1 cellular context compared by ENCODE assay signal in the genomic region with DNA sequence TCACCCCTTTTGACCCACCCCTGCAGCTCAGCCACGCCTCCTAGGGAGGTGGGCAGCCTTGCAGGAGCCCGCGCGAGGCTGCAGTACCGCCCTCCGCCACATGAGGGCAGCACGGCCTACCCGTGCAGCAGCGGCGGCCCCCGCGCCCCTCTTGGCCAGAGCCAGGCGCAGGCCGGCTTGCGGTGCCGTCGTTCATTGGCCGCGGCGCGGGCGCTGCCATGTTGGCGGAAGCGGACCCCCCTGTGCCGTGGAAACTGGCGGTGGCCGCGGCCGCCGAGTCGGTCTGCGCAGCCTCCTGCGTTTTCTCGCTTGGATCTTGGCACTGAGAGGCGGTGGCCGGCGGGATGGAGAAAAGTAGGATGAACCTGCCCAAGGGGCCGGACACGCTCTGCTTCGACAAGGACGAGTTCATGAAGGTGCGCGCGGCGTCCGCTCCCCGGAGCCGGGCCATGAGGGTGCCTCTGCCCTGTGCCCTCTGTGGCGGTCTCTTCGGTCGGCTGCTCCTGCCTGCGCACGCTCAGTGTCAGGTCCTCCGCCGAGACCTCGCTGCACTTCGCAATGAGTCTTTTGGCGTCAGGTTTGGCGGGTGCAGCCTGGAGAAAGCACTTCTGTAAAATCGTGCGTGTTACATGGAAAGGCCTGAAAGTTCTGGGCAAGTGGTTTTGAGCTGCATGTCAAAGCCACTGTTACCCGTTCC.
TF ChIP-seq lines count a peak whose summit lies in the region.

TSS of gene COG2 (plus strand) at position 219 of the 697 bp plus-strand sequence. CDS start at position 345, 126 bp downstream.

TF ChIP-seq in HepG2, 621 proteins besides CTCF, POLR2A, EP300 and RAD21 (continued from another document and continues in another):
- TF ChIP-seq CBX5 (CRISPR knock-in tag; IDR thresholded peaks at IDR 0.05; ENCODE audit: borderline replicate concordance) = peak; percentile 73; the same call in 1 of the 2 replicates
- TF ChIP-seq SRF (IDR thresholded peaks at IDR 0.05; ENCODE audit: low read depth, low read length) = no peak
- TF ChIP-seq IKZF5 (CRISPR knock-in tag; IDR thresholded peaks at IDR 0.05) = peak; percentile 76
- TF ChIP-seq KLF11 (CRISPR knock-in tag; IDR thresholded peaks at IDR 0.05) = no peak
- peak; percentile 75; the same call in 1 of the 2 replicates for TF ChIP-seq ZNF292 (CRISPR knock-in tag; IDR thresholded peaks at IDR 0.05; ENCODE audit: borderline replicate concordance, low read depth)
- peak; percentile 53; the same call in 1 of the 2 replicates for TF ChIP-seq MTF2 (CRISPR knock-in tag; IDR thresholded peaks at IDR 0.05; ENCODE audit: borderline replicate concordance)
- no peak for TF ChIP-seq PHB2 (IDR thresholded peaks at IDR 0.05; ENCODE audit: partially characterized antibody)
- TF ChIP-seq XRCC5 (optimal IDR thresholded peaks at IDR 0.05; ENCODE audit: low read length) = peak; percentile 92
- 0 out of 2 replicates have a peak, but pooled peaks have one; percentile 53 for TF ChIP-seq KLF12 (CRISPR knock-in tag; IDR thresholded peaks at IDR 0.05; ENCODE audit: borderline replicate concordance)
- TF ChIP-seq PREB (CRISPR knock-in tag; IDR thresholded peaks at IDR 0.05) = no peak
- peak; percentile 83 for TF ChIP-seq HDAC2 (CRISPR knock-in tag; IDR thresholded peaks at IDR 0.05)
- TF ChIP-seq, protein P1, sequence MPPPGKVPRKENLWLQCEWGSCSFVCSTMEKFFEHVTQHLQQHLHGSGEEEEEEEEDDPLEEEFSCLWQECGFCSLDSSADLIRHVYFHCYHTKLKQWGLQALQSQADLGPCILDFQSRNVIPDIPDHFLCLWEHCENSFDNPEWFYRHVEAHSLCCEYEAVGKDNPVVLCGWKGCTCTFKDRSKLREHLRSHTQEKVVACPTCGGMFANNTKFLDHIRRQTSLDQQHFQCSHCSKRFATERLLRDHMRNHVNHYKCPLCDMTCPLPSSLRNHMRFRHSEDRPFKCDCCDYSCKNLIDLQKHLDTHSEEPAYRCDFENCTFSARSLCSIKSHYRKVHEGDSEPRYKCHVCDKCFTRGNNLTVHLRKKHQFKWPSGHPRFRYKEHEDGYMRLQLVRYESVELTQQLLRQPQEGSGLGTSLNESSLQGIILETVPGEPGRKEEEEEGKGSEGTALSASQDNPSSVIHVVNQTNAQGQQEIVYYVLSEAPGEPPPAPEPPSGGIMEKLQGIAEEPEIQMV (CRISPR knock-in tag; IDR thresholded peaks at IDR 0.05; ENCODE audit: low read depth) = peak; percentile 91
- no peak for TF ChIP-seq ZEB1 (IDR thresholded peaks at IDR 0.05; ENCODE audit: insufficient replicate concordance, low read depth)
- TF ChIP-seq GMEB1 (CRISPR knock-in tag; IDR thresholded peaks at IDR 0.05; ENCODE audit: borderline replicate concordance) = peak; percentile 94
- TF ChIP-seq ZNF670 (CRISPR knock-in tag; IDR thresholded peaks at IDR 0.05; ENCODE audit: borderline replicate concordance) = no peak
- TF ChIP-seq HNF4A (CRISPR knock-in tag; IDR thresholded peaks at IDR 0.05) = peak; percentile 49; the same call in 1 of the 2 replicates
- TF ChIP-seq ZNF660 (CRISPR knock-in tag; IDR thresholded peaks at IDR 0.05; ENCODE audit: borderline replicate concordance, low read depth) = no peak
- TF ChIP-seq, protein P2, sequence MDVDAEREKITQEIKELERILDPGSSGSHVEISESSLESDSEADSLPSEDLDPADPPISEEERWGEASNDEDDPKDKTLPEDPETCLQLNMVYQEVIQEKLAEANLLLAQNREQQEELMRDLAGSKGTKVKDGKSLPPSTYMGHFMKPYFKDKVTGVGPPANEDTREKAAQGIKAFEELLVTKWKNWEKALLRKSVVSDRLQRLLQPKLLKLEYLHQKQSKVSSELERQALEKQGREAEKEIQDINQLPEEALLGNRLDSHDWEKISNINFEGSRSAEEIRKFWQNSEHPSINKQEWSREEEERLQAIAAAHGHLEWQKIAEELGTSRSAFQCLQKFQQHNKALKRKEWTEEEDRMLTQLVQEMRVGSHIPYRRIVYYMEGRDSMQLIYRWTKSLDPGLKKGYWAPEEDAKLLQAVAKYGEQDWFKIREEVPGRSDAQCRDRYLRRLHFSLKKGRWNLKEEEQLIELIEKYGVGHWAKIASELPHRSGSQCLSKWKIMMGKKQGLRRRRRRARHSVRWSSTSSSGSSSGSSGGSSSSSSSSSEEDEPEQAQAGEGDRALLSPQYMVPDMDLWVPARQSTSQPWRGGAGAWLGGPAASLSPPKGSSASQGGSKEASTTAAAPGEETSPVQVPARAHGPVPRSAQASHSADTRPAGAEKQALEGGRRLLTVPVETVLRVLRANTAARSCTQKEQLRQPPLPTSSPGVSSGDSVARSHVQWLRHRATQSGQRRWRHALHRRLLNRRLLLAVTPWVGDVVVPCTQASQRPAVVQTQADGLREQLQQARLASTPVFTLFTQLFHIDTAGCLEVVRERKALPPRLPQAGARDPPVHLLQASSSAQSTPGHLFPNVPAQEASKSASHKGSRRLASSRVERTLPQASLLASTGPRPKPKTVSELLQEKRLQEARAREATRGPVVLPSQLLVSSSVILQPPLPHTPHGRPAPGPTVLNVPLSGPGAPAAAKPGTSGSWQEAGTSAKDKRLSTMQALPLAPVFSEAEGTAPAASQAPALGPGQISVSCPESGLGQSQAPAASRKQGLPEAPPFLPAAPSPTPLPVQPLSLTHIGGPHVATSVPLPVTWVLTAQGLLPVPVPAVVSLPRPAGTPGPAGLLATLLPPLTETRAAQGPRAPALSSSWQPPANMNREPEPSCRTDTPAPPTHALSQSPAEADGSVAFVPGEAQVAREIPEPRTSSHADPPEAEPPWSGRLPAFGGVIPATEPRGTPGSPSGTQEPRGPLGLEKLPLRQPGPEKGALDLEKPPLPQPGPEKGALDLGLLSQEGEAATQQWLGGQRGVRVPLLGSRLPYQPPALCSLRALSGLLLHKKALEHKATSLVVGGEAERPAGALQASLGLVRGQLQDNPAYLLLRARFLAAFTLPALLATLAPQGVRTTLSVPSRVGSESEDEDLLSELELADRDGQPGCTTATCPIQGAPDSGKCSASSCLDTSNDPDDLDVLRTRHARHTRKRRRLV (CRISPR knock-in tag; IDR thresholded peaks at IDR 0.05) = 0 out of 2 replicates have a peak, but pooled peaks have one; percentile 74
- TF ChIP-seq, protein P3, sequence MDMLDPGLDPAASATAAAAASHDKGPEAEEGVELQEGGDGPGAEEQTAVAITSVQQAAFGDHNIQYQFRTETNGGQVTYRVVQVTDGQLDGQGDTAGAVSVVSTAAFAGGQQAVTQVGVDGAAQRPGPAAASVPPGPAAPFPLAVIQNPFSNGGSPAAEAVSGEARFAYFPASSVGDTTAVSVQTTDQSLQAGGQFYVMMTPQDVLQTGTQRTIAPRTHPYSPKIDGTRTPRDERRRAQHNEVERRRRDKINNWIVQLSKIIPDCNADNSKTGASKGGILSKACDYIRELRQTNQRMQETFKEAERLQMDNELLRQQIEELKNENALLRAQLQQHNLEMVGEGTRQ (IDR thresholded peaks at IDR 0.05; ENCODE audit: low read depth, low read length) = no peak
- TF ChIP-seq, protein P3 (CRISPR knock-in tag; IDR thresholded peaks at IDR 0.05; ENCODE audit: borderline replicate concordance) = no peak; the same call in 1 of the 2 replicates
- TF ChIP-seq ZBTB1 (CRISPR knock-in tag; IDR thresholded peaks at IDR 0.05; ENCODE audit: borderline replicate concordance) = no peak
- TF ChIP-seq FOXP4 (CRISPR knock-in tag; IDR thresholded peaks at IDR 0.05) = peak; percentile 43; the same call in 1 of the 2 replicates
- peak; percentile 66; the same call in 1 of the 2 replicates for TF ChIP-seq PPARG (CRISPR knock-in tag; conservative IDR thresholded peaks at IDR 0.05)
- peak; percentile 87; the same call in 1 of the 2 replicates for TF ChIP-seq IRX3 (CRISPR knock-in tag; IDR thresholded peaks at IDR 0.05; ENCODE audit: borderline replicate concordance, low read depth)
- TF ChIP-seq U2AF2 (IDR thresholded peaks at IDR 0.05; ENCODE audit: low read depth, low read length) = no peak
- TF ChIP-seq, protein P4, sequence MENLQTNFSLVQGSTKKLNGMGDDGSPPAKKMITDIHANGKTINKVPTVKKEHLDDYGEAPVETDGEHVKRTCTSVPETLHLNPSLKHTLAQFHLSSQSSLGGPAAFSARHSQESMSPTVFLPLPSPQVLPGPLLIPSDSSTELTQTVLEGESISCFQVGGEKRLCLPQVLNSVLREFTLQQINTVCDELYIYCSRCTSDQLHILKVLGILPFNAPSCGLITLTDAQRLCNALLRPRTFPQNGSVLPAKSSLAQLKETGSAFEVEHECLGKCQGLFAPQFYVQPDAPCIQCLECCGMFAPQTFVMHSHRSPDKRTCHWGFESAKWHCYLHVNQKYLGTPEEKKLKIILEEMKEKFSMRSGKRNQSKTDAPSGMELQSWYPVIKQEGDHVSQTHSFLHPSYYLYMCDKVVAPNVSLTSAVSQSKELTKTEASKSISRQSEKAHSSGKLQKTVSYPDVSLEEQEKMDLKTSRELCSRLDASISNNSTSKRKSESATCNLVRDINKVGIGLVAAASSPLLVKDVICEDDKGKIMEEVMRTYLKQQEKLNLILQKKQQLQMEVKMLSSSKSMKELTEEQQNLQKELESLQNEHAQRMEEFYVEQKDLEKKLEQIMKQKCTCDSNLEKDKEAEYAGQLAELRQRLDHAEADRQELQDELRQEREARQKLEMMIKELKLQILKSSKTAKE (CRISPR knock-in tag; IDR thresholded peaks at IDR 0.05; ENCODE audit: borderline replicate concordance) = peak; percentile 45; the same call in 1 of the 2 replicates
- 0 out of 2 replicates have a peak, but pooled peaks have one; percentile 61 for TF ChIP-seq MEIS1 (CRISPR knock-in tag; IDR thresholded peaks at IDR 0.05; ENCODE audit: borderline replicate concordance)
- TF ChIP-seq ZNF761 (CRISPR knock-in tag; conservative IDR thresholded peaks at IDR 0.05) = peak; percentile 84; the same call in 1 of the 2 replicates
- TF ChIP-seq, protein P5, sequence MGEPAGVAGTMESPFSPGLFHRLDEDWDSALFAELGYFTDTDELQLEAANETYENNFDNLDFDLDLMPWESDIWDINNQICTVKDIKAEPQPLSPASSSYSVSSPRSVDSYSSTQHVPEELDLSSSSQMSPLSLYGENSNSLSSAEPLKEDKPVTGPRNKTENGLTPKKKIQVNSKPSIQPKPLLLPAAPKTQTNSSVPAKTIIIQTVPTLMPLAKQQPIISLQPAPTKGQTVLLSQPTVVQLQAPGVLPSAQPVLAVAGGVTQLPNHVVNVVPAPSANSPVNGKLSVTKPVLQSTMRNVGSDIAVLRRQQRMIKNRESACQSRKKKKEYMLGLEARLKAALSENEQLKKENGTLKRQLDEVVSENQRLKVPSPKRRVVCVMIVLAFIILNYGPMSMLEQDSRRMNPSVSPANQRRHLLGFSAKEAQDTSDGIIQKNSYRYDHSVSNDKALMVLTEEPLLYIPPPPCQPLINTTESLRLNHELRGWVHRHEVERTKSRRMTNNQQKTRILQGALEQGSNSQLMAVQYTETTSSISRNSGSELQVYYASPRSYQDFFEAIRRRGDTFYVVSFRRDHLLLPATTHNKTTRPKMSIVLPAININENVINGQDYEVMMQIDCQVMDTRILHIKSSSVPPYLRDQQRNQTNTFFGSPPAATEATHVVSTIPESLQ (CRISPR knock-in tag; conservative IDR thresholded peaks at IDR 0.05) = peak; percentile 38; the same call in 1 of the 2 replicates
- peak in 1 of 2 experiments; percentile 47; a peak in 2 of 4 replicates for TF ChIP-seq ATF4 (CRISPR knock-in tag; IDR thresholded peaks at IDR 0.05)
